8 cellular contexts compared by ENCODE assay signal in genomic region chr4:121823505-121824170, GRCh38. TPM values are rescaled to one million over a fixed set of nuclear protein-coding genes. Genes with fewer than 3 reads are reported as not detected.
DNase-seq lines count a peak whose midpoint lies in the region; ATAC-seq, FAIRE-seq and TF ChIP-seq lines count a peak whose summit lies in the region.

Gene CCNA2, minus strand, starts transcription at chr4:121823883. Its CDS starts 255 bp downstream, at chr4:121823628.

- peaks cover 16 to 24% (median 20%) of the 10 kb centered on the region in 3 donors for H3K4me1 Mint-ChIP-seq in T-cell

- H3K4me3 ChIP-seq in adrenal gland, result peak within 1 kb of the TSS; percentile 18 to 62 (median 36)
- H3K4me3 ChIP-seq in heart left ventricle, result peak within 1 kb of the TSS; percentile 22 to 73 (median 64)
- peak within 1 kb of the TSS; percentile 50 to 80 (median 70) for H3K4me3 ChIP-seq in upper lobe of left lung

- no peaks in the 10 kb centered on the region for H3K27me3 Mint-ChIP-seq in T-cell

- H3K9me3 Mint-ChIP-seq in T-cell, result no peaks in the 10 kb centered on the region

- POLR2A ChIA-PET in T-cell (lab: Charles Lee), result interaction anchor here (0.5 to 1.2 kb wide), 6 partner anchors 20 to 529 kb away, joined by 3 to 8 read pairs (median 3); partner anchors contain the start of gene EXOSC9 (in 2 of the 2)

- TF ChIP-seq POLR2A in GM12891 (IDR thresholded peaks at IDR 0.05; ENCODE audit: low read depth, low read length) (peak; percentile 81), adrenal gland (IDR thresholded peaks at IDR 0.05) (peak in 1 of 2 donors; percentile 71), heart left ventricle (IDR thresholded peaks at IDR 0.05) (peak in 1 of 2 donors; percentile 46), upper lobe of left lung (IDR thresholded peaks at IDR 0.05) (peak in 2 of 4 donors; percentile 51 to 59)

- peaks cover 9% of the 10 kb centered on the region for H3K36me3 Mint-ChIP-seq in T-cell

- peak; percentile 96 for FAIRE-seq in GM12891 (lab: Jason Lieb, UNC)

- peak within 1 kb of the TSS; percentile 86 for H3K27ac Mint-ChIP-seq in T-cell

- H3K27ac ChIP-seq in adrenal gland (peak within 1 kb of the TSS in 3 of 5 donors; percentile 58 to 75 (median 68)), heart left ventricle (peak within 1 kb of the TSS in 11 of 12 donors; percentile 63 to 87 (median 81)), upper lobe of left lung (peak within 1 kb of the TSS; percentile 43 to 84 (median 75))

- H3K4me3 Mint-ChIP-seq in T-cell, result peak within 1 kb of the TSS; percentile 86 to 93 (median 86)

- TF ChIP-seq CTCF in adrenal gland (IDR thresholded peaks at IDR 0.05) (no peak), heart left ventricle (IDR thresholded peaks at IDR 0.05) (peak in 3 of 12 donors; percentile 5 to 23 (median 22)), upper lobe of left lung (IDR thresholded peaks at IDR 0.05) (no peak)

- H3K36me3 ChIP-seq in adrenal gland (replicated peaks in 1 of 2) (no peaks in the 10 kb centered on the region), heart left ventricle (peaks cover 0 to 42% (median 18%) of the 10 kb centered on the region in 9 donors), upper lobe of left lung (peaks cover 0 to 28% (median 0%) of the 10 kb centered on the region in 4 donors)

- WGBS in adrenal gland, 4 donors, result 0 to 1% (median 0%) methylated on average over 20 to 63 of the region's 63 CpGs
- 0 to 1% (median 0%) methylated on average over 60 to 63 of the region's 63 CpGs for WGBS in heart left ventricle, 4 donors
- 0 to 3% methylated on average over 42 to 60 of the region's 63 CpGs for WGBS in upper lobe of left lung, 2 donors

- H3K27me3 ChIP-seq in adrenal gland (no peaks in the 10 kb centered on the region), heart left ventricle (no peaks in the 10 kb centered on the region), upper lobe of left lung (no peaks in the 10 kb centered on the region)

- DNase-seq in GM12891 (ENCODE audit: insufficient read length, low spot score), result peak; percentile 76
- DNase-seq in NCI-H1436 treated with DMSO at 0.1 percent for 48 hours (lab: John Stamatoyannopoulos, UW), result peak; percentile 78
- peak; percentile 91 to 97 (median 94) for DNase-seq in T-cell
- DNase-seq in adrenal gland, result peak; percentile 96 to 99 (median 98)
- DNase-seq in heart left ventricle, result peak; percentile 96 to 98 (median 97)
- DNase-seq in pons (ENCODE audit: low spot score), result peak; percentile 97
- peak; percentile 91 to 97 for DNase-seq in upper lobe of left lung

- TF ChIP-seq EP300 in upper lobe of left lung (IDR thresholded peaks at IDR 0.05), result no peak

- CTCF ChIA-PET in T-cell (lab: Charles Lee), result interaction anchor here in 1 of 2 donors (1.5 kb wide), 2 partner anchors 22 to 755 kb away, joined by 4 to 9 read pairs; partner anchors contain the start of gene EXOSC9

- intact Hi-C loops in adrenal gland (cut with DNase I), result no loop called here
- intact Hi-C loops in heart left ventricle (cut with DNase I), result loop anchor here in 2 of 10 donors (1.0 to 2.0 kb wide), 3 partner anchors 22 to 47 kb away; partner anchors contain the start of genes BBS7 (in 2 of the 2) and EXOSC9 (in 2 of the 2)

- H3K4me1 ChIP-seq in adrenal gland (replicated peaks in 1 of 2) (peaks cover 0 to 14% of the 10 kb centered on the region in 2 donors), heart left ventricle (peaks cover 0 to 25% (median 7%) of the 10 kb centered on the region in 12 donors), upper lobe of left lung (peaks cover 8 to 12% (median 10%) of the 10 kb centered on the region in 4 donors)

- ATAC-seq in HG02840 (IDR thresholded peaks at IDR 0.05; ENCODE audit: low FRiP score, unreplicated experiment), result peak; percentile 93
- peak; percentile 98 for ATAC-seq in T-cell (replicated peaks in 1 of 4)
- ATAC-seq in heart left ventricle, result peak; percentile 100
- peak; percentile 98 to 100 for ATAC-seq in upper lobe of left lung (ENCODE audit: low FRiP score in 2 of 2)

- H3K9me3 ChIP-seq in adrenal gland (replicated peaks in 1 of 3), result no peaks in the 10 kb centered on the region
- no peaks in the 10 kb centered on the region for H3K9me3 ChIP-seq in heart left ventricle
- no peaks in the 10 kb centered on the region for H3K9me3 ChIP-seq in upper lobe of left lung

TF ChIP-seq in GM12891, 5 proteins besides CTCF, POLR2A, EP300 and RAD21:
- TF ChIP-seq PAX5 (IDR thresholded peaks at IDR 0.05; ENCODE audit: insufficient read depth, low read length, severe bottlenecking), result no peak
- no peak for TF ChIP-seq SPI1 (IDR thresholded peaks at IDR 0.05; ENCODE audit: low read depth, low read length)
- peak; percentile 75 for TF ChIP-seq POLR2AphosphoS5 (IDR thresholded peaks at IDR 0.05; ENCODE audit: low read depth, low read length)
- TF ChIP-seq POU2F2 (IDR thresholded peaks at IDR 0.05; ENCODE audit: low read depth, low read length), result peak; percentile 60
- TF ChIP-seq TAF1 (IDR thresholded peaks at IDR 0.05; ENCODE audit: low read depth, low read length), result peak; percentile 41; the same call in 1 of the 2 replicates

RNA-seq across cellular contexts. Expression of gene CCNA2, which starts in this region (rescaled TPM):
- polyA plus RNA-seq in GM12891 (2012; ENCODE audit: low read depth, missing spikeins), result 29.0 TPM
- total RNA-seq in T-cell (1 to 10 TPM in 4 of 5 donors, under 1 TPM in 1; 0.72 to 2.0 (median 1.5) TPM), adrenal gland (1 to 10 TPM in 6 of 8 donors, under 1 TPM in 2; 0.24 to 4.9 (median 2.0) TPM), heart left ventricle (1 to 10 TPM in 2 of 9 donors, under 1 TPM in 6, not detected in 1; 0.09 to 9.4 (median 0.49) TPM), upper lobe of left lung (1 to 10 TPM; 1.4 to 4.2 (median 2.5) TPM)
- polyA plus RNA-seq in adrenal gland (1 to 10 TPM in 2 of 3 donors, under 1 TPM in 1; 0.98 to 3.9 (median 2.7) TPM), heart left ventricle (under 1 TPM; 0.39 to 0.42 TPM)

Comparison
In these comparisons a context has a peak if more than half of its experiments do, and no peak if none do; other contexts are left out.
1. Peak in every context shown above with its lines: DNase-seq, ATAC-seq, H3K4me3 ChIP-seq and H3K27ac ChIP-seq.